Comparison of ENCODE assay signal across 8 cellular contexts in the genomic region with DNA sequence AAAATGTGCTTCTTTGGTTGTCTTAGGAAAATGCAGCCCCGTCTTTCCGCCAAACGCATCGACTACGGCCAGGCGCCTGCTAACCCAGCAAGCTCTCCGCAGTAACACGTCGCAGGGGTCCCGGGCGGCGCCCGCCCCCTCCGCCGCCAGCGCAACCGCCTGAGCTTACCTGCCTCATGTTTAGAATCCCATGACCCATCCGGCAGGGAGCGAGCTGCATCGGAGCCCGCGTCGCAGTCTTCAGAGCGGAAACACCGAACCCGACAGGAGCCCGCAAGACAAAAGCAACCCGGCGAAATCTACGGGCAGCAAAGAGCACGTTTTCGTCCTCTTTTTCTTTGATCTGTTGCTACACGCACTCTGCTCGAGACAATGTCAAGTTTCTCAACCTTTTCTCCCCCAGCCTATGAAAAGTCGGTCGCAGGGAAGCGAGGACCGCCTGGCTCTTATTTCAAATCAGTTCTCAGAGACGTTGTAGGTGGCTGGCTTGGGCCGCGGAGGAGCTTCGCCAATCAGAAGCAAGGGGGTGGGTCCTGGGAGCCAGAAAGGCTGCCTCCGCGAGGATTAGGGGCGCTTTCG. TPM values are rescaled to one million over a fixed set of nuclear protein-coding genes. Genes with fewer than 3 reads are reported as not detected.
DNase-seq lines count a peak whose midpoint lies in the region; ATAC-seq and TF ChIP-seq lines count a peak whose summit lies in the region.

A gene with protein sequence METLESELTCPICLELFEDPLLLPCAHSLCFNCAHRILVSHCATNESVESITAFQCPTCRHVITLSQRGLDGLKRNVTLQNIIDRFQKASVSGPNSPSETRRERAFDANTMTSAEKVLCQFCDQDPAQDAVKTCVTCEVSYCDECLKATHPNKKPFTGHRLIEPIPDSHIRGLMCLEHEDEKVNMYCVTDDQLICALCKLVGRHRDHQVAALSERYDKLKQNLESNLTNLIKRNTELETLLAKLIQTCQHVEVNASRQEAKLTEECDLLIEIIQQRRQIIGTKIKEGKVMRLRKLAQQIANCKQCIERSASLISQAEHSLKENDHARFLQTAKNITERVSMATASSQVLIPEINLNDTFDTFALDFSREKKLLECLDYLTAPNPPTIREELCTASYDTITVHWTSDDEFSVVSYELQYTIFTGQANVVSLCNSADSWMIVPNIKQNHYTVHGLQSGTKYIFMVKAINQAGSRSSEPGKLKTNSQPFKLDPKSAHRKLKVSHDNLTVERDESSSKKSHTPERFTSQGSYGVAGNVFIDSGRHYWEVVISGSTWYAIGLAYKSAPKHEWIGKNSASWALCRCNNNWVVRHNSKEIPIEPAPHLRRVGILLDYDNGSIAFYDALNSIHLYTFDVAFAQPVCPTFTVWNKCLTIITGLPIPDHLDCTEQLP (minus strand): TSS at position 465 of the 579 bp plus-strand sequence. CDS start 53,038 bp downstream, outside the sequence.

- H3K9ac ChIP-seq in neural cell (ENCODE audit: low read length) = peak within 1 kb of the TSS; percentile 65

- H2AFZ ChIP-seq in neural cell (ENCODE audit: low read depth, low read length) = no peak within 1 kb of the TSS

- intact Hi-C loops in activated T-helper 1 cell treated with anti-CD3 and anti-CD28 coated beads, Interleukin-12 subunit alpha, Interleukin-12 subunit beta, Interleukin-2, Interleukin-4 antibody, amounts not matched to agents 30 ng/mL and 10 ng/mL and 1 ng/mL, durations not matched to agents 14 hours and 24 hours and 36 hours (cut with micrococcal nuclease) = no loop called here

- H3K9me3 Mint-ChIP-seq in activated T-helper 1 cell treated with anti-CD3 and anti-CD28 coated beads, Interleukin-12 subunit alpha, Interleukin-12 subunit beta, Interleukin-2, Interleukin-4 antibody, amounts not matched to agents 30 ng/mL and 10 ng/mL and 1 ng/mL, durations not matched to agents 14 hours and 24 hours and 36 hours = no peaks in the 10 kb centered on the region

- no peaks in the 10 kb centered on the region for H4K20me1 ChIP-seq in neural cell (ENCODE audit: insufficient read depth)

- peaks cover 27% of the 10 kb centered on the region for H3K27me3 Mint-ChIP-seq in activated T-helper 1 cell treated with anti-CD3 and anti-CD28 coated beads, Interleukin-12 subunit alpha, Interleukin-12 subunit beta, Interleukin-2, Interleukin-4 antibody, amounts not matched to agents 30 ng/mL and 10 ng/mL and 1 ng/mL, durations not matched to agents 14 hours and 24 hours and 36 hours (ENCODE audit: insufficient read depth)

- no peaks in the 10 kb centered on the region for H3K36me3 Mint-ChIP-seq in activated T-helper 1 cell treated with anti-CD3 and anti-CD28 coated beads, Interleukin-12 subunit alpha, Interleukin-12 subunit beta, Interleukin-2, Interleukin-4 antibody, amounts not matched to agents 30 ng/mL and 10 ng/mL and 1 ng/mL, durations not matched to agents 14 hours and 24 hours and 36 hours (ENCODE audit: low read depth)

- H3K27ac ChIP-seq in neural cell (ENCODE audit: low read length) = peak within 1 kb of the TSS; percentile 57

- peak; percentile 23 for TF ChIP-seq RAD21 in neural cell (conservative IDR thresholded peaks at IDR 0.05)

- H3K9me2 ChIP-seq in neural cell (ENCODE audit: insufficient read depth, low read length) = no peaks in the 10 kb centered on the region

- peaks cover 30% of the 10 kb centered on the region for H3K79me2 ChIP-seq in neural cell (replicated peaks; ENCODE audit: insufficient read depth, low read length)

- peak; percentile 1 to 4 for DNase-seq in activated CD4-positive, alpha-beta T cell treated with anti-CD3 and anti-CD28 coated beads, Interleukin-2, amount 50 U/mL, for 48 hours
- DNase-seq in activated CD4-positive, alpha-beta T cell treated with anti-CD3 and anti-CD28 coated beads, Interleukin-2, amount 50 U/mL, for 1 hour = no peak
- DNase-seq in NCI-H1694 treated with DMSO at 0.1 percent for 48 hours (lab: John Stamatoyannopoulos, UW) = peak; percentile 25
- DNase-seq in activated T-helper 1 cell treated with anti-CD3 and anti-CD28 coated beads, Interleukin-12 subunit alpha, Interleukin-12 subunit beta, Interleukin-2, Interleukin-4 antibody, amounts not matched to agents 30 ng/mL and 10 ng/mL and 1 ng/mL, durations not matched to agents 14 hours and 24 hours and 36 hours (ENCODE audit: low spot score) = no peak
- DNase-seq in germinal center (ENCODE audit: low spot score) = peak; percentile 6
- no peak for DNase-seq in activated effector memory CD4-positive, alpha-beta T cell treated with anti-CD3 and anti-CD28 coated beads, Interleukin-2, amount 50 U/mL, for 16 hours

- no peak within 1 kb of the TSS for H3K27ac Mint-ChIP-seq in activated T-helper 1 cell treated with anti-CD3 and anti-CD28 coated beads, Interleukin-12 subunit alpha, Interleukin-12 subunit beta, Interleukin-2, Interleukin-4 antibody, amounts not matched to agents 30 ng/mL and 10 ng/mL and 1 ng/mL, durations not matched to agents 14 hours and 24 hours and 36 hours

- peak within 1 kb of the TSS; percentile 76 for H3K4me3 ChIP-seq in neural cell (ENCODE audit: low read length)

- H3K4me3 Mint-ChIP-seq in activated T-helper 1 cell treated with anti-CD3 and anti-CD28 coated beads, Interleukin-12 subunit alpha, Interleukin-12 subunit beta, Interleukin-2, Interleukin-4 antibody, amounts not matched to agents 30 ng/mL and 10 ng/mL and 1 ng/mL, durations not matched to agents 14 hours and 24 hours and 36 hours = peak within 1 kb of the TSS; percentile 2

- peak; percentile 23 for TF ChIP-seq EP300 in neural cell (conservative IDR thresholded peaks at IDR 0.05; ENCODE audit: poor library complexity, severe bottlenecking)

- H3K9me3 ChIP-seq in neural cell (ENCODE audit: low read length) = no peaks in the 10 kb centered on the region

- no peak for TF ChIP-seq CTCF in neural cell (IDR thresholded peaks at IDR 0.05; ENCODE audit: poor library complexity, severe bottlenecking)

- H3K36me3 ChIP-seq in neural cell (ENCODE audit: insufficient read depth, low read length) = no peaks in the 10 kb centered on the region

- no peaks in the 10 kb centered on the region for H3K27me3 ChIP-seq in neural cell (ENCODE audit: insufficient read depth, low read depth, low read length)

- no peak for ATAC-seq in HG03520 (IDR thresholded peaks at IDR 0.05; ENCODE audit: unreplicated experiment)

- H3K4me2 ChIP-seq in neural cell (ENCODE audit: low read length) = peak within 1 kb of the TSS; percentile 51

- H3K4me1 Mint-ChIP-seq in activated T-helper 1 cell treated with anti-CD3 and anti-CD28 coated beads, Interleukin-12 subunit alpha, Interleukin-12 subunit beta, Interleukin-2, Interleukin-4 antibody, amounts not matched to agents 30 ng/mL and 10 ng/mL and 1 ng/mL, durations not matched to agents 14 hours and 24 hours and 36 hours (ENCODE audit: low read depth) = peaks cover 10% of the 10 kb centered on the region

- no peaks in the 10 kb centered on the region for H3F3A ChIP-seq in neural cell (ENCODE audit: insufficient read depth, low read length, poor library complexity, severe bottlenecking)

TF ChIP-seq in neural cell, 6 proteins besides CTCF, POLR2A, EP300 and RAD21:
- TF ChIP-seq SMC3 (conservative IDR thresholded peaks at IDR 0.05; ENCODE audit: poor library complexity) (peak; percentile 43), EZH2 (IDR thresholded peaks at IDR 0.05; ENCODE audit: borderline replicate concordance, insufficient read depth, low read length, poor library complexity, severe bottlenecking) (no peak), POLR2AphosphoS5 (IDR thresholded peaks at IDR 0.05) (peak; percentile 58), MXI1 (conservative IDR thresholded peaks at IDR 0.05; ENCODE audit: poor library complexity, severe bottlenecking) (peak; percentile 82), TAF1 (IDR thresholded peaks at IDR 0.05; ENCODE audit: low read depth) (no peak)
- TF ChIP-seq, protein P1, sequence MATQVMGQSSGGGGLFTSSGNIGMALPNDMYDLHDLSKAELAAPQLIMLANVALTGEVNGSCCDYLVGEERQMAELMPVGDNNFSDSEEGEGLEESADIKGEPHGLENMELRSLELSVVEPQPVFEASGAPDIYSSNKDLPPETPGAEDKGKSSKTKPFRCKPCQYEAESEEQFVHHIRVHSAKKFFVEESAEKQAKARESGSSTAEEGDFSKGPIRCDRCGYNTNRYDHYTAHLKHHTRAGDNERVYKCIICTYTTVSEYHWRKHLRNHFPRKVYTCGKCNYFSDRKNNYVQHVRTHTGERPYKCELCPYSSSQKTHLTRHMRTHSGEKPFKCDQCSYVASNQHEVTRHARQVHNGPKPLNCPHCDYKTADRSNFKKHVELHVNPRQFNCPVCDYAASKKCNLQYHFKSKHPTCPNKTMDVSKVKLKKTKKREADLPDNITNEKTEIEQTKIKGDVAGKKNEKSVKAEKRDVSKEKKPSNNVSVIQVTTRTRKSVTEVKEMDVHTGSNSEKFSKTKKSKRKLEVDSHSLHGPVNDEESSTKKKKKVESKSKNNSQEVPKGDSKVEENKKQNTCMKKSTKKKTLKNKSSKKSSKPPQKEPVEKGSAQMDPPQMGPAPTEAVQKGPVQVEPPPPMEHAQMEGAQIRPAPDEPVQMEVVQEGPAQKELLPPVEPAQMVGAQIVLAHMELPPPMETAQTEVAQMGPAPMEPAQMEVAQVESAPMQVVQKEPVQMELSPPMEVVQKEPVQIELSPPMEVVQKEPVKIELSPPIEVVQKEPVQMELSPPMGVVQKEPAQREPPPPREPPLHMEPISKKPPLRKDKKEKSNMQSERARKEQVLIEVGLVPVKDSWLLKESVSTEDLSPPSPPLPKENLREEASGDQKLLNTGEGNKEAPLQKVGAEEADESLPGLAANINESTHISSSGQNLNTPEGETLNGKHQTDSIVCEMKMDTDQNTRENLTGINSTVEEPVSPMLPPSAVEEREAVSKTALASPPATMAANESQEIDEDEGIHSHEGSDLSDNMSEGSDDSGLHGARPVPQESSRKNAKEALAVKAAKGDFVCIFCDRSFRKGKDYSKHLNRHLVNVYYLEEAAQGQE (IDR thresholded peaks at IDR 0.05; ENCODE audit: borderline replicate concordance) = peak; percentile 29

RNA-seq across cellular contexts. Expression of the gene that starts here (rescaled TPM):
- not detected in 2 replicates for total RNA-seq in activated T-helper 1 cell treated with anti-CD3 and anti-CD28 coated beads, Interleukin-12 subunit alpha, Interleukin-12 subunit beta, Interleukin-2, Interleukin-4 antibody, amounts not matched to agents 30 ng/mL and 10 ng/mL and 1 ng/mL, durations not matched to agents 14 hours and 24 hours and 36 hours
- polyA plus RNA-seq in neural cell = 16.6 and 17.6 TPM in 2 replicates
- 51.1 and 58.7 TPM in 2 replicates for polyA minus RNA-seq in neural cell

Comparison
In these comparisons a context has a peak if more than half of its experiments do, and no peak if none do; other contexts are left out.
1. DNase-seq: peak in activated CD4-positive, alpha-beta T cell treated with anti-CD3 and anti-CD28 coated beads, Interleukin-2, amount 50 U/mL, for 48 hours (2 of 2), NCI-H1694 treated with DMSO at 0.1 percent for 48 hours (single experiment) and germinal center (single experiment); none in activated CD4-positive, alpha-beta T cell treated with anti-CD3 and anti-CD28 coated beads, Interleukin-2, amount 50 U/mL, for 1 hour (single experiment), activated T-helper 1 cell treated with anti-CD3 and anti-CD28 coated beads, Interleukin-12 subunit alpha, Interleukin-12 subunit beta, Interleukin-2, Interleukin-4 antibody, amounts not matched to agents 30 ng/mL and 10 ng/mL and 1 ng/mL, durations not matched to agents 14 hours and 24 hours and 36 hours (single experiment) and activated effector memory CD4-positive, alpha-beta T cell treated with anti-CD3 and anti-CD28 coated beads, Interleukin-2, amount 50 U/mL, for 16 hours (single experiment).